In genomic region chr1:3940081-3940755, GRCh38 we compare ENCODE assay signal across 29 cellular contexts. TPM values are rescaled to one million over a fixed set of nuclear protein-coding genes. Genes with fewer than 3 reads are reported as not detected.
A peak's percentile ranks its signal among the peaks of the same experiment; 100 is the strongest.
DNase-seq lines count a peak whose midpoint lies in the region; FAIRE-seq and TF ChIP-seq lines count a peak whose summit lies in the region.
"Had no signal": no experiment of that assay in that cellular context is flagged by ENCODE, and none has a peak within 500 bp of the region (broad histone marks: within the 10 kb centered on the region; RNA-seq: fewer than 3 reads in every experiment).

No MANE protein-coding gene starts in this region.

- H4K20me1 ChIP-seq in H9 (ENCODE audit: control insufficient read depth, insufficient read depth, insufficient read length): no peaks in the 10 kb centered on the region

- no peak overlapping the region for H2BK5ac ChIP-seq in neuronal stem cell (ENCODE audit: low read length)
- H2BK5ac ChIP-seq in H9 (ENCODE audit: insufficient read length, low read length): no peak overlapping the region

- peaks cover 19 to 32% of the 10 kb centered on the region in 2 experiments for H3K9me3 Mint-ChIP-seq in H9

- H3K27ac Mint-ChIP-seq in H9: no peak overlapping the region
- H3K27ac Mint-ChIP-seq: CD14-positive monocyte; CD8-positive, alpha-beta memory T cell had no signal

- H3K56ac ChIP-seq in H9 (ENCODE audit: insufficient read length, low read depth, low read length): no peak overlapping the region

- FAIRE-seq in bronchial epithelial cell (lab: Jason Lieb, UNC): peak; percentile 86
- FAIRE-seq: GM12892, H54, HTR-8/SVneo, K562 had no signal

- no peak overlapping the region for H3K27ac ChIP-seq in neuronal stem cell (replicated peaks; ENCODE audit: low read length)
- H3K27ac ChIP-seq in H9 (ENCODE audit: insufficient read length, low read depth, low read length): no peak overlapping the region
- H3K27ac ChIP-seq: SK-N-MC had no signal

- H3K36me3 ChIP-seq in bronchial epithelial cell (ENCODE audit: control insufficient read depth, insufficient read depth, low read length) (no peaks in the 10 kb centered on the region), neuronal stem cell (replicated peaks in 1 of 2; ENCODE audit: control insufficient read depth in 2 of 2, insufficient read depth in 2 of 2, low read length in 2 of 2) (no peaks in the 10 kb centered on the region)
- H3K36me3 ChIP-seq: BE2C had no signal

- no peak overlapping the region for H3K4me2 ChIP-seq in neuronal stem cell (ENCODE audit: insufficient read depth, low read length, poor library complexity, severe bottlenecking)
- H3K4me2 ChIP-seq in H9 (ENCODE audit: insufficient read depth, insufficient read length, low read length): no peak overlapping the region

- H3K18ac ChIP-seq in neuronal stem cell (ENCODE audit: low read length) (peak overlapping the region; percentile 11), H9 (ENCODE audit: insufficient read length, low read depth, low read length) (no peak overlapping the region)

- H2AK5ac ChIP-seq in neuronal stem cell (ENCODE audit: low read depth, low read length) (no peak overlapping the region), H9 (ENCODE audit: insufficient read length, low read length) (no peak overlapping the region)

- H3K23me2 ChIP-seq in H9 (ENCODE audit: insufficient read length, low read depth, low read length, poor library complexity, severe bottlenecking): no peaks in the 10 kb centered on the region

- H3K79me2 ChIP-seq in H9 (ENCODE audit: insufficient read depth, low read length): no peaks in the 10 kb centered on the region

- peaks cover 0 to 10% of the 10 kb centered on the region in 2 donors for H3K4me1 ChIP-seq in neuronal stem cell (ENCODE audit: control insufficient read depth in 2 of 2, insufficient read depth in 1 of 2, low read depth in 1 of 2, low read length in 2 of 2)
- no peaks in the 10 kb centered on the region for H3K4me1 ChIP-seq in H9 (ENCODE audit: insufficient read depth, low read length)
- H3K4me1 ChIP-seq: BE2C had no signal

- H3K4ac ChIP-seq in neuronal stem cell (ENCODE audit: low read length): no peak overlapping the region
- H3K4ac ChIP-seq in H9 (ENCODE audit: low read depth, low read length): no peak overlapping the region

- peak; percentile 9 for DNase-seq in NCI-H146 (lab: John Stamatoyannopoulos, UW)
- DNase-seq in NCI-H146 treated with DMSO at 0.1 percent for 48 hours (lab: John Stamatoyannopoulos, UW; ENCODE audit: unreplicated experiment): no peak
- DNase-seq in DMS53 treated with DMSO at 0.1 percent for 48 hours (lab: John Stamatoyannopoulos, UW; ENCODE audit: unreplicated experiment): peak; percentile 40
- no peak for DNase-seq in bronchial epithelial cell (ENCODE audit: low read depth)
- DNase-seq in neuronal stem cell (ENCODE audit: low spot score): no peak
- no peak for DNase-seq in H9
- no peak for DNase-seq in cardiac septum (ENCODE audit: low spot score)
- DNase-seq: 8988T; ACHN; BE2C; CD8-positive, alpha-beta memory T cell; DMS 273 treated with DMSO at 0.1 percent for 48 hours; DND-41; MV-4-11; NCI-H1105; NCI-H187; NCI-H2081 treated with DMSO at 0.1 percent for 48 hours; NCI-H2171 treated with DMSO at 0.1 percent for 48 hours; NCI-H345; NCI-H510A treated with DMSO at 0.1 percent for 48 hours; NCI-H82; Right ventricle myocardium superior; RPMI8226 had no signal

- H2AFZ ChIP-seq in neuronal stem cell (ENCODE audit: low read length) (no peak overlapping the region), H9 (ENCODE audit: low read length) (no peak overlapping the region)

- peaks cover 1 to 12% (median 4%) of the 10 kb centered on the region in 3 experiments; a peak in 6 of 7 replicates for H3K36me3 Mint-ChIP-seq in H9 (ENCODE audit: insufficient read depth in 1 of 3, low read depth in 3 of 3)
- H3K36me3 Mint-ChIP-seq: CD14-positive monocyte had no signal

- H3K9me3 ChIP-seq in neuronal stem cell (replicated peaks in 1 of 2; ENCODE audit: control insufficient read depth in 2 of 2, insufficient read depth in 1 of 2, low read depth in 1 of 2, low read length in 2 of 2) (peaks cover 0 to 7% of the 10 kb centered on the region in 2 donors), H9 (ENCODE audit: control insufficient read depth, low read depth, low read length) (no peaks in the 10 kb centered on the region)
- H3K9me3 ChIP-seq: BE2C had no signal

- no peak overlapping the region for H3K4me3 Mint-ChIP-seq in H9
- H3K4me3 Mint-ChIP-seq: CD14-positive monocyte; CD8-positive, alpha-beta memory T cell had no signal

- H3K4me3 ChIP-seq in bronchial epithelial cell (ENCODE audit: low read depth, low read length) (no peak overlapping the region), neuronal stem cell (ENCODE audit: low read length in 2 of 2) (no peak overlapping the region)
- H3K4me3 ChIP-seq: K562, SK-N-MC had no signal

- TF ChIP-seq CTCF in bronchial epithelial cell (IDR thresholded peaks at IDR 0.05; ENCODE audit: insufficient read depth, low read length, severe bottlenecking): no peak
- TF ChIP-seq CTCF in H9 (conservative IDR thresholded peaks at IDR 0.05): no peak

- H4K5ac ChIP-seq in H9 (ENCODE audit: insufficient read length, low read depth, low read length): no peak overlapping the region

- H4K8ac ChIP-seq in neuronal stem cell (ENCODE audit: low read depth, low read length) (peak overlapping the region; percentile 77), H9 (replicated peaks; ENCODE audit: insufficient read length, low read depth, low read length) (no peak overlapping the region)

- no peak overlapping the region for H2BK15ac ChIP-seq in neuronal stem cell (ENCODE audit: low read length)
- H2BK15ac ChIP-seq in H9 (ENCODE audit: low read depth, low read length): no peak overlapping the region

- H3K4me1 Mint-ChIP-seq in H9: peaks cover 10 to 12% of the 10 kb centered on the region in 2 experiments
- H3K4me1 Mint-ChIP-seq: CD14-positive monocyte; CD8-positive, alpha-beta memory T cell had no signal

- no peak overlapping the region for H2BK20ac ChIP-seq in H9 (ENCODE audit: low read depth, low read length, poor library complexity, severe bottlenecking)

- no CpG with 5 or more reads among the region's 15 CpGs for WGBS in neuronal stem cell (ENCODE audit: extremely low coverage in 2 of 2, insufficient read length in 2 of 2, insufficient replicate concordance in 1 of 2), 2 donors
- WGBS in H9 (ENCODE audit: extremely low coverage, insufficient read length, low lambda C conversion rate): no CpG with 5 or more reads among the region's 15 CpGs

- no peak overlapping the region for H3K9ac ChIP-seq in neuronal stem cell (ENCODE audit: low read depth, low read length, poor library complexity)
- no peak overlapping the region for H3K9ac ChIP-seq in H9 (ENCODE audit: extremely low read depth, insufficient read length, low read length)

- H3T11ph ChIP-seq in H9 (ENCODE audit: low read length): no peak overlapping the region

- no peak overlapping the region for H2BK120ac ChIP-seq in neuronal stem cell (ENCODE audit: low read depth, low read length)
- no peak overlapping the region for H2BK120ac ChIP-seq in H9 (ENCODE audit: low read depth, low read length, poor library complexity, severe bottlenecking)

- H2BK12ac ChIP-seq in neuronal stem cell (ENCODE audit: low read length) (no peak overlapping the region), H9 (ENCODE audit: insufficient read length, low read depth, low read length) (no peak overlapping the region)

- H3K27me3 ChIP-seq in bronchial epithelial cell (ENCODE audit: control insufficient read depth, insufficient read depth, low read length) (no peaks in the 10 kb centered on the region), neuronal stem cell (ENCODE audit: control insufficient read depth in 3 of 3, insufficient read depth in 3 of 3, low read depth in 1 of 3, low read length in 3 of 3) (peaks cover 0 to 25% (median 0%) of the 10 kb centered on the region in 3 experiments), H9 (ENCODE audit: insufficient read depth, low read length) (no peaks in the 10 kb centered on the region)
- H3K27me3 ChIP-seq: BE2C had no signal

- peaks cover 5% of the 10 kb centered on the region for H3K27me3 Mint-ChIP-seq in H9 (ENCODE audit: low read depth)

- H3K14ac ChIP-seq in neuronal stem cell (ENCODE audit: low read length) (no peak overlapping the region), H9 (ENCODE audit: insufficient read depth, low read length) (no peak overlapping the region)

- H3K23ac ChIP-seq in neuronal stem cell (ENCODE audit: low read depth, low read length, poor library complexity) (no peak overlapping the region), H9 (ENCODE audit: insufficient read length, low read depth, low read length) (no peak overlapping the region)

- H3K79me1 ChIP-seq in neuronal stem cell (ENCODE audit: low read depth, low read length): no peaks in the 10 kb centered on the region
- no peaks in the 10 kb centered on the region for H3K79me1 ChIP-seq in H9 (ENCODE audit: insufficient read depth, low read depth, low read length, poor library complexity, severe bottlenecking)

- H4K91ac ChIP-seq in neuronal stem cell (ENCODE audit: low read depth, low read length, poor library complexity) (no peak overlapping the region), H9 (ENCODE audit: insufficient read length, low read depth, low read length) (no peak overlapping the region)

- intact Hi-C loops in cardiac septum (cut with DNase I): no loop called here

RNA-seq across cellular contexts. Expression of gene C1orf174, which starts 40.1 kb away (rescaled TPM):
- total RNA-seq in bronchial epithelial cell (36.5 and 45.3 TPM in 2 replicates), H9 (2021) (20.6 and 21.1 TPM in 2 replicates), cardiac septum (11.5 TPM)
- polyA plus RNA-seq in neuronal stem cell (2013, experiment 1 of 2): 30.3 TPM
- 30.5 TPM for polyA plus RNA-seq in neuronal stem cell (2013, experiment 2 of 2)

Comparison
In these comparisons a context has a peak if more than half of its experiments do, and no peak if none do; other contexts are left out.
1. DNase-seq: peak in NCI-H146 (single experiment) and DMS53 treated with DMSO at 0.1 percent for 48 hours (single experiment); none in NCI-H146 treated with DMSO at 0.1 percent for 48 hours (single experiment), bronchial epithelial cell (single experiment), neuronal stem cell (single experiment), H9 (single experiment) and cardiac septum (single experiment).